Comparison of ENCODE assay signal across 8 cellular contexts in the genomic region with DNA sequence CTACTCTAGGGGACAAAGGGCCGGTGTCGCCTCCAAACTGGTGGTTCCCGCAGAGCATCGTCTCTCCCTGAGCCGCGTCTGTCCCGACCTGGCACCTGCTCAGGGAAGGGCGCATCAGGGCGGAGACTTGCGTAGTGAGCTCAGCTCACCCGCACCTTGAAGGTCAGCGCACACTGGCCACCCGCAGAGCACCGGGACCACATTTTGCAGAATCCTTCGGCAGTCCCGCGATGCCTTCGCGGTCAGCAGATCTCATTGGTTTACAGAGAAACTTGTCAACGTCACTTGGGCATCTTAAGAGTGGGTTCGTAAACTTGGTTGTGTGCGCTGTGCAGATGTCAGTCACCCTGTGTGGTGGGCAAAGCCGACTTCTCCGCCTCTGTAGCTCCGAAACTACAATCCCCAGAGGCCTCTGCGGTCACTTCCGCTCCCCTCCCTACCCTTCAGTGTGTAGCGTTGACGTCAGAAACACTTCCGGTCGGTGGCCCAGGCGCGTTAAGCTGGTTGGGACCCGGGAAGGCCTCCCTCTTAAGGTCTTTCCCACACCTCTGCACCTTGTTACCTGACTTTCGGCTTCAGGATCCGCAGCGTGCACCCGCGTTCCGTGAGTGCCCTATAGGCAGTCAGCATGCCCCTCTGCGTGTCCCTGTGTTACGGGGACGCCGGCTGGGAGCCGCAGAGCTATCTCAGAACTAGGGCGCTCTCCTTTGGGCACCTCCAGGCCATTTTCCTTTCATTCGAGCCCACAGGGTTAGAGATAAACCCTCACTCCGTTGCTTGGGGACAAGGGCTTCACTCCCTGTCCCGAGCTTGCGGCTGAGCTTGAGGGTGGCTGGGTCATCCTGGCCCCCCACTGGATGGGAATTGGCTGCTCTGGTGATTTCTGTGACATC. TPM values are rescaled to one million over a fixed set of nuclear protein-coding genes. Genes with fewer than 3 reads are reported as not detected.
A peak's percentile ranks its signal among the peaks of the same experiment; 100 is the strongest.
DNase-seq lines count a peak whose midpoint lies in the region; ATAC-seq and TF ChIP-seq lines count a peak whose summit lies in the region.

No MANE protein-coding gene starts in this region.

- DNase-seq in NCI-H748 treated with DMSO at 0.1 percent for 48 hours (lab: John Stamatoyannopoulos, UW) (peak; percentile 93), epithelial cell of proximal tubule (ENCODE audit: low read depth) (peak; percentile 53), mucosa of descending colon (peak; percentile 89 to 95 (median 90)), DMS114 treated with DMSO at 0.1 percent for 48 hours (lab: John Stamatoyannopoulos, UW; ENCODE audit: unreplicated experiment) (no peak)
- peak; percentile 86 for DNase-seq in activated T-cell treated with anti-CD3 and anti-CD28 coated beads, Interleukin-2, amount 50 U/mL, for 1 hour
- DNase-seq in stimulated activated CD8-positive, alpha-beta memory T cell treated with anti-CD3 and anti-CD28 coated beads, Interleukin-2, amount 100 ng/mL, for 1 hour (ENCODE audit: low read depth in 2 of 2) = peak; percentile 67 to 72

- no peaks in the 10 kb centered on the region for H3K36me3 ChIP-seq in mucosa of descending colon (ENCODE audit: low read depth)

- TF ChIP-seq CTCF in epithelial cell of proximal tubule (conservative IDR thresholded peaks at IDR 0.05; ENCODE audit: low read depth, low read length) (no peak), mucosa of descending colon (IDR thresholded peaks at IDR 0.05) (no peak)

- H3K4me1 ChIP-seq in mucosa of descending colon (ENCODE audit: low read depth) = peaks cover 10% of the 10 kb centered on the region

- intact Hi-C loops in mucosa of descending colon (cut with DNase I, micrococcal nuclease) = no loop called here

- H3K4me3 ChIP-seq in GM08714 (ENCODE audit: low read length) (peak overlapping the region; percentile 85), epithelial cell of proximal tubule (ENCODE audit: low read depth, low read length) (peak overlapping the region; percentile 75), mucosa of descending colon (peak overlapping the region; percentile 43)

- H3K9me3 ChIP-seq in mucosa of descending colon = peaks cover 6% of the 10 kb centered on the region

- ATAC-seq in HG03039 (IDR thresholded peaks at IDR 0.05; ENCODE audit: unreplicated experiment) (peak; percentile 76), mucosa of descending colon (peak; percentile 97)

RNA-seq across cellular contexts. Expression of gene ZNF527, which starts 36.5 kb away (rescaled TPM):
- total RNA-seq in epithelial cell of proximal tubule (1.9 and 4.4 TPM in 2 replicates), mucosa of descending colon (1 to 10 TPM; 3.6 to 8.5 (median 4.9) TPM)
